Comparison of ENCODE assay signal across 1 cellular context in the genomic region with DNA sequence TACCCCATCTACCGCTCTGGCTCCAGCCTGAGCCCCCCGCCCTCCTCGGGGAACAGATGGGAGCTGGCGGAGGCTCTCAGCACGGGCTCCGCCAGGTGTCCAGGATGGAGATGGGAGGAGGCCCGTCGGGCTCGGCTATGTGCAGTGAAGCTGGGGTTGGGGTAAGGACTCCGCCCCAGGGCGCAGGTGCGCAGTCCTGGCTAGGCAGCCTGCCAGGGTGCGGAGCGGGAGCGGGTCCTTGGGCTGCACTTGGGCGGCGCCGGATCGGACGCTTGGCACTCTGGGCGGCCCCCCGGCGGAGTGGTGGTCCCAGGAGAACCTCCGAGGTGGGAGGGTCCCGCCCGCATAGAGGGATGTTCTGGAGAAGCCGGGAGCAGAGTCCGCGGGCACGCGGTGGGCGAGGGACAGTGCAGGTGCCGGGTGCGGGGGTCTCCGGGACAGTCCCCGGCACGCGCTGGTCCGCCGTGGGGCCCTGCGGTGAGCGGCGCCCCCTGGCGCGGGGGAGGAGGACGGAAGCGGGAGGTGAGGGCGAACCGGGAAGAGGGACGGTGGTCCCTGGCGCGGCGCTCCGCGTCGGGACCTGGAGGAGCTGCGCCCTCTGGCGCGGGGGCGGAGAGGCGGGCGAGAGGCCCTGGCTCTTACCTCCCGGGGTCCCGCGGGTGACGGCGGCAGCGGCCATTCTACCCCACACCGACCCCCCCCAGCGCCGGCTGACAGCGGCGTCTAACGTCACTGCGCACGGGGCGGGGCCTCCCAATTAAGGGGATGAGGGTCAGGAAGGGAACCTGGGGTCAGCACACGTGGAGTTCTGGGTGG.
A peak's percentile ranks its signal among the peaks of the same experiment; 100 is the strongest.
TF ChIP-seq lines count a peak whose summit lies in the region.

A gene with protein sequence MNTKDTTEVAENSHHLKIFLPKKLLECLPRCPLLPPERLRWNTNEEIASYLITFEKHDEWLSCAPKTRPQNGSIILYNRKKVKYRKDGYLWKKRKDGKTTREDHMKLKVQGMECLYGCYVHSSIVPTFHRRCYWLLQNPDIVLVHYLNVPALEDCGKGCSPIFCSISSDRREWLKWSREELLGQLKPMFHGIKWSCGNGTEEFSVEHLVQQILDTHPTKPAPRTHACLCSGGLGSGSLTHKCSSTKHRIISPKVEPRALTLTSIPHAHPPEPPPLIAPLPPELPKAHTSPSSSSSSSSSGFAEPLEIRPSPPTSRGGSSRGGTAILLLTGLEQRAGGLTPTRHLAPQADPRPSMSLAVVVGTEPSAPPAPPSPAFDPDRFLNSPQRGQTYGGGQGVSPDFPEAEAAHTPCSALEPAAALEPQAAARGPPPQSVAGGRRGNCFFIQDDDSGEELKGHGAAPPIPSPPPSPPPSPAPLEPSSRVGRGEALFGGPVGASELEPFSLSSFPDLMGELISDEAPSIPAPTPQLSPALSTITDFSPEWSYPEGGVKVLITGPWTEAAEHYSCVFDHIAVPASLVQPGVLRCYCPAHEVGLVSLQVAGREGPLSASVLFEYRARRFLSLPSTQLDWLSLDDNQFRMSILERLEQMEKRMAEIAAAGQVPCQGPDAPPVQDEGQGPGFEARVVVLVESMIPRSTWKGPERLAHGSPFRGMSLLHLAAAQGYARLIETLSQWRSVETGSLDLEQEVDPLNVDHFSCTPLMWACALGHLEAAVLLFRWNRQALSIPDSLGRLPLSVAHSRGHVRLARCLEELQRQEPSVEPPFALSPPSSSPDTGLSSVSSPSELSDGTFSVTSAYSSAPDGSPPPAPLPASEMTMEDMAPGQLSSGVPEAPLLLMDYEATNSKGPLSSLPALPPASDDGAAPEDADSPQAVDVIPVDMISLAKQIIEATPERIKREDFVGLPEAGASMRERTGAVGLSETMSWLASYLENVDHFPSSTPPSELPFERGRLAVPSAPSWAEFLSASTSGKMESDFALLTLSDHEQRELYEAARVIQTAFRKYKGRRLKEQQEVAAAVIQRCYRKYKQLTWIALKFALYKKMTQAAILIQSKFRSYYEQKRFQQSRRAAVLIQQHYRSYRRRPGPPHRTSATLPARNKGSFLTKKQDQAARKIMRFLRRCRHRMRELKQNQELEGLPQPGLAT (minus strand): TSS at position 725 of the 816 bp plus-strand sequence. CDS start 1,453 bp downstream, outside the sequence.

TF ChIP-seq in H1, 55 proteins besides CTCF, POLR2A, EP300 and RAD21:
- peak; percentile 41; the same call in 1 of the 2 replicates for TF ChIP-seq KDM1A (IDR thresholded peaks at IDR 0.05; ENCODE audit: borderline replicate concordance, low read length)
- TF ChIP-seq PHF8 (conservative IDR thresholded peaks at IDR 0.05; ENCODE audit: low read depth, low read length), result peak; percentile 63; the same call in 1 of the 2 replicates
- TF ChIP-seq, protein P1, sequence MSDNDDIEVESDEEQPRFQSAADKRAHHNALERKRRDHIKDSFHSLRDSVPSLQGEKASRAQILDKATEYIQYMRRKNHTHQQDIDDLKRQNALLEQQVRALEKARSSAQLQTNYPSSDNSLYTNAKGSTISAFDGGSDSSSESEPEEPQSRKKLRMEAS (IDR thresholded peaks at IDR 0.05), result 0 out of 2 replicates have a peak, but pooled peaks have one; percentile 68
- peak in 1 of 2 experiments; percentile 22; a peak in 2 of 4 replicates for TF ChIP-seq SIN3A (conservative IDR thresholded peaks at IDR 0.05 in 1 of 2, IDR thresholded peaks at IDR 0.05 in 1 of 2; ENCODE audit: low read depth in 1 of 2, low read length in 2 of 2)
- TF ChIP-seq TCF12 (IDR thresholded peaks at IDR 0.05; ENCODE audit: low read depth, low read length), result 0 out of 2 replicates have a peak, but pooled peaks have one; percentile 73
- peak; percentile 75 for TF ChIP-seq YY1 (IDR thresholded peaks at IDR 0.05; ENCODE audit: low read depth, low read length)
- TF ChIP-seq CREB1 (IDR thresholded peaks at IDR 0.05), result peak; percentile 84
- TF ChIP-seq CTBP2 (IDR thresholded peaks at IDR 0.05; ENCODE audit: borderline replicate concordance, insufficient read depth, insufficient read length, low read length), result no peak
- TF ChIP-seq, protein P2, sequence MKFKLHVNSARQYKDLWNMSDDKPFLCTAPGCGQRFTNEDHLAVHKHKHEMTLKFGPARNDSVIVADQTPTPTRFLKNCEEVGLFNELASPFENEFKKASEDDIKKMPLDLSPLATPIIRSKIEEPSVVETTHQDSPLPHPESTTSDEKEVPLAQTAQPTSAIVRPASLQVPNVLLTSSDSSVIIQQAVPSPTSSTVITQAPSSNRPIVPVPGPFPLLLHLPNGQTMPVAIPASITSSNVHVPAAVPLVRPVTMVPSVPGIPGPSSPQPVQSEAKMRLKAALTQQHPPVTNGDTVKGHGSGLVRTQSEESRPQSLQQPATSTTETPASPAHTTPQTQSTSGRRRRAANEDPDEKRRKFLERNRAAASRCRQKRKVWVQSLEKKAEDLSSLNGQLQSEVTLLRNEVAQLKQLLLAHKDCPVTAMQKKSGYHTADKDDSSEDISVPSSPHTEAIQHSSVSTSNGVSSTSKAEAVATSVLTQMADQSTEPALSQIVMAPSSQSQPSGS (IDR thresholded peaks at IDR 0.05; ENCODE audit: low read length), result 0 out of 2 replicates have a peak, but pooled peaks have one; percentile 20
- TF ChIP-seq RBBP5 (IDR thresholded peaks at IDR 0.05; ENCODE audit: borderline replicate concordance, low read depth, low read length), result 0 out of 2 replicates have a peak, but pooled peaks have one; percentile 19
- peak; percentile 95 for TF ChIP-seq KDM4A (IDR thresholded peaks at IDR 0.05; ENCODE audit: low read depth, low read length, severe bottlenecking)
- TF ChIP-seq HDAC2 (IDR thresholded peaks at IDR 0.05; ENCODE audit: borderline replicate concordance in 1 of 2, low read depth in 2 of 2, low read length in 2 of 2), result peak in 1 of 2 experiments; percentile 93; a peak in 1 of 4 replicates
- TF ChIP-seq POU5F1 (IDR thresholded peaks at IDR 0.05; ENCODE audit: low read depth, low read length), result no peak
- TF ChIP-seq SRF (IDR thresholded peaks at IDR 0.05; ENCODE audit: low read depth, low read length), result no peak
